18 cellular contexts compared by ENCODE assay signal in genomic region chr16:57667069-57667525, GRCh38. TPM values are rescaled to one million over a fixed set of nuclear protein-coding genes. Genes with fewer than 3 reads are reported as not detected.
"Had no signal": no experiment of that assay in that cellular context is flagged by ENCODE, and none has a peak within 500 bp of the region (broad histone marks: within the 10 kb centered on the region; RNA-seq: fewer than 3 reads in every experiment).

No MANE protein-coding gene starts in this region.

- H3K36me3 Mint-ChIP-seq: T-cell had no signal

- H3K4me3 Mint-ChIP-seq: dendritic cell treated with granulocyte-macrophage colony-stimulating factor and Interleukin-4, amounts not matched to agents 40 ng/mL and 50 ng/mL, for 4 days; neural crest cell; T-cell had no signal

- H3K27me3 ChIP-seq: gastrocnemius medialis had no signal

- H3K9me3 Mint-ChIP-seq: dendritic cell treated with granulocyte-macrophage colony-stimulating factor and Interleukin-4, amounts not matched to agents 40 ng/mL and 50 ng/mL, for 4 days; neural crest cell; T-cell had no signal

- H3K27ac ChIP-seq: gastrocnemius medialis had no signal

- ATAC-seq: gastrocnemius medialis, T-cell had no signal

- DNase-seq: activated CD4-positive, CD25-positive, alpha-beta regulatory T cell treated with anti-CD3 and anti-CD28 coated beads, Interleukin-2, amount 50 U/mL, for 72 hours; activated naive CD4-positive, alpha-beta T cell treated with Interleukin-2 at 50 U/mL for 16 hours; activated T-cell treated with anti-CD3 and anti-CD28 coated beads for 4 hours; anterior cingulate cortex; cerebellar nuclear complex; effector memory CD4-positive, alpha-beta T cell; gastrocnemius medialis; stimulated activated CD4-positive, alpha-beta T cell treated with anti-CD3 and anti-CD28 coated beads, Interleukin-15, amount 100 ng/mL, for 24 hours; stimulated activated CD4-positive, alpha-beta T cell treated with anti-CD3 and anti-CD28 coated beads, Interleukin-4, amount 100 ng/mL, for 1 hour; stimulated activated naive CD4-positive, alpha-beta T cell treated with Interleukin-2 at 50 U/mL for 16 hours; T1000 had no signal

- H3K36me3 ChIP-seq: gastrocnemius medialis had no signal

- H3K4me1 ChIP-seq: gastrocnemius medialis had no signal

- H3K4me1 Mint-ChIP-seq: T-cell had no signal

- FAIRE-seq: islet of Langerhans had no signal

- H3K9me3 ChIP-seq: gastrocnemius medialis had no signal

- H3K27ac Mint-ChIP-seq: dendritic cell treated with granulocyte-macrophage colony-stimulating factor and Interleukin-4, amounts not matched to agents 40 ng/mL and 50 ng/mL, for 4 days; T-cell had no signal

- H3K4me3 ChIP-seq: gastrocnemius medialis had no signal

RNA-seq across cellular contexts. Expression of gene ADGRG3, which starts 1.0 kb away (rescaled TPM):
- total RNA-seq: fibroblast of lung, neural crest cell, renal cortical epithelial cell had no signal
- polyA plus RNA-seq: fibroblast of lung had no signal

RNA-seq across cellular contexts. Expression of gene DRC7, which starts 27.5 kb away (rescaled TPM):
- total RNA-seq: fibroblast of lung, gastrocnemius medialis, skeletal muscle tissue, T-cell had no signal
- polyA plus RNA-seq: fibroblast of lung had no signal
